In the genomic region with DNA sequence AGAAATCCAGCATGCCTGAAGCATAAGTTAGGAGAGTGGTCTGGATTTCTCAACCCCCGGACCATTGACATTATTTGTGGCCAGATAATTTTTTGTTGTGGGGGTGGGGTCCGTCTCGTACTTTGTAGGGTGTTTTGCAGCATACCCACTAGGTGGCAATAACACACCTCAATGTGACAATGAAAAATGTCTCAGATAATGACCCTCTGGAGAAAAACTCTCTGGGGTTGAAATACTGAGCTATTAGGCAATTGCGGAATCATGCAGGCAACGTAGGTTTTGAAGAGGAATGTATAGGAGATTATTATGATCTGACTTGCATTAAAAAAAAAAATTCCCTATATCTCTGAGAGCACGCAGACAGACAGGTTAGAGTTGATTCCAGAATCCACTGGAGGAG, we compare ENCODE assay signal across 9 cellular contexts. TPM values are rescaled to one million over a fixed set of nuclear protein-coding genes. Genes with fewer than 3 reads are reported as not detected.
DNase-seq lines count a peak whose midpoint lies in the region; ATAC-seq, FAIRE-seq and TF ChIP-seq lines count a peak whose summit lies in the region.
"Had no signal": no experiment of that assay in that cellular context is flagged by ENCODE, and none has a peak within 500 bp of the region (broad histone marks: within the 10 kb centered on the region; RNA-seq: fewer than 3 reads in every experiment).

No MANE protein-coding gene starts in this region.

- TF ChIP-seq CTCF in HFFc6 (IDR thresholded peaks at IDR 0.05) (peak; percentile 46), Panc1 (IDR thresholded peaks at IDR 0.05) (peak; percentile 68), left lung (IDR thresholded peaks at IDR 0.05) (no peak)

- no peaks in the 10 kb centered on the region for H3K36me3 Mint-ChIP-seq in HFFc6 (ENCODE audit: low read depth)
- H3K36me3 Mint-ChIP-seq in T-helper 2 cell treated with Interferon-gamma antibody and Interleukin-4, amounts not matched to agents 5 μg/mL and 100 μg/mL, for 36 hours (ENCODE audit: low read depth), result no peaks in the 10 kb centered on the region

- H3K36me3 ChIP-seq in Panc1 (ENCODE audit: control insufficient read depth, insufficient read depth, low read length) (no peaks in the 10 kb centered on the region), left lung (no peaks in the 10 kb centered on the region)

- intact Hi-C loops in Panc1 (cut with micrococcal nuclease; ENCODE audit: unreplicated experiment), result no loop called here
- intact Hi-C loops in left lung (cut with DNase I), result no loop called here

- H3K4me1 ChIP-seq in Panc1 (ENCODE audit: control insufficient read depth, insufficient read depth, low read length) (no peaks in the 10 kb centered on the region), left lung (no peaks in the 10 kb centered on the region)

- no peak overlapping the region for H3K27ac Mint-ChIP-seq in HFFc6
- H3K27ac Mint-ChIP-seq in T-helper 2 cell treated with Interferon-gamma antibody and Interleukin-4, amounts not matched to agents 5 μg/mL and 100 μg/mL, for 36 hours, result no peak overlapping the region

- TF ChIP-seq POLR2A in GM12892 (IDR thresholded peaks at IDR 0.05; ENCODE audit: low read depth, low read length), result no peak

- no peak overlapping the region for H3K27ac ChIP-seq in Panc1 (ENCODE audit: low read length)
- H3K27ac ChIP-seq in left lung, result no peak overlapping the region

- H3K9me3 ChIP-seq in Panc1 (ENCODE audit: control insufficient read depth, insufficient read depth, low read depth, low read length) (0 out of 2 replicates have a peak, but pooled peaks cover 5% of the 10 kb centered on the region), left lung (peaks cover 0 to 9% of the 10 kb centered on the region in 2 donors)

- H3K27me3 ChIP-seq in Panc1 (ENCODE audit: control insufficient read depth, insufficient read depth, low read length) (no peaks in the 10 kb centered on the region), left lung (no peaks in the 10 kb centered on the region)

- H3K4me1 Mint-ChIP-seq in HFFc6 (ENCODE audit: low read depth), result no peaks in the 10 kb centered on the region
- H3K4me1 Mint-ChIP-seq in T-helper 2 cell treated with Interferon-gamma antibody and Interleukin-4, amounts not matched to agents 5 μg/mL and 100 μg/mL, for 36 hours (ENCODE audit: low read depth), result no peaks in the 10 kb centered on the region

- CTCF ChIA-PET in Panc1 (lab: Charles Lee), result no interaction called here

- H3K4me3 ChIP-seq in Panc1 (ENCODE audit: low read depth in 2 of 2, low read length in 2 of 2), result no peak overlapping the region
- H3K4me3 ChIP-seq in left lung, result no peak overlapping the region

- ATAC-seq in Panc1 (no peak), left lung (peak; percentile 81), GM21381 (IDR thresholded peaks at IDR 0.05; ENCODE audit: unreplicated experiment) (no peak)

- in situ Hi-C loops in Panc1 (cut with HindIII; ENCODE audit: low pct_unique_long_range_greater_than_20kb, low sequenced_read_pairs), result no loop called here

- POLR2A ChIA-PET in Panc1 (lab: Charles Lee), result no interaction called here

- H3K27me3 Mint-ChIP-seq in HFFc6 (ENCODE audit: insufficient read depth), result peaks cover 4% of the 10 kb centered on the region; the same call in 1 of the 2 replicates
- H3K27me3 Mint-ChIP-seq in T-helper 2 cell treated with Interferon-gamma antibody and Interleukin-4, amounts not matched to agents 5 μg/mL and 100 μg/mL, for 36 hours (ENCODE audit: low read depth), result peaks cover 2% of the 10 kb centered on the region

- no peak overlapping the region for H3K4me3 Mint-ChIP-seq in HFFc6
- H3K4me3 Mint-ChIP-seq in T-helper 2 cell treated with Interferon-gamma antibody and Interleukin-4, amounts not matched to agents 5 μg/mL and 100 μg/mL, for 36 hours, result no peak overlapping the region

- H3K9me3 Mint-ChIP-seq in HFFc6, result peaks cover 4% of the 10 kb centered on the region; the same call in 1 of the 2 replicates
- H3K9me3 Mint-ChIP-seq in T-helper 2 cell treated with Interferon-gamma antibody and Interleukin-4, amounts not matched to agents 5 μg/mL and 100 μg/mL, for 36 hours, result no peaks in the 10 kb centered on the region

- no TSS peak for BruUV-seq in Panc1 (replicated peaks; lab: Mats Ljungman, UMichigan)

- DNase-seq in GM12892 (ENCODE audit: insufficient read length) (no peak), HFFc6 (no peak), Panc1 (ENCODE audit: low read depth, low spot score) (peak; percentile 5), left lung (no peak), T1000 (lab: John Stamatoyannopoulos, UW) (no peak), GM19238 (ENCODE audit: insufficient read length, low spot score) (no peak)
- no peak for DNase-seq in T-helper 2 cell treated with Interferon-gamma antibody and Interleukin-4, amounts not matched to agents 5 μg/mL and 100 μg/mL, for 36 hours (ENCODE audit: low spot score)
- DNase-seq: substantia nigra had no signal

- peak; percentile 57 for FAIRE-seq in GM12892 (lab: Jason Lieb, UNC)

RNA-seq across cellular contexts. Expression of gene RRP15, which starts 25.3 kb away (rescaled TPM):
- 11.3 TPM for polyA plus RNA-seq in GM12892 (2012; ENCODE audit: missing spikeins)
- total RNA-seq in HFFc6 (2021; fragmentation: NEBNext Ultra II Directional; extraction: Animal tissue kit (Norgen Biotek cat#: 25700)), result 10 to 100 TPM; 24.9 to 33.6 (median 30.5) TPM
- total RNA-seq in Panc1 (2021; ENCODE audit: unreplicated experiment), result 32.1 TPM
- polyA plus RNA-seq in Panc1 (2012; ENCODE audit: insufficient read length), result 11.9 TPM
- 10 to 100 TPM; 13.8 to 17.2 TPM for total RNA-seq in left lung

Comparison
In these comparisons a context has a peak if more than half of its experiments do, and no peak if none do; other contexts are left out.
1. CTCF ChIP-seq: peak in HFFc6 (single experiment) and Panc1 (single experiment); none in left lung (0 of 2).